Comparison of ENCODE assay signal across 16 cellular contexts in genomic region chr9:108039491-108039890, GRCh38.
"Had no signal": no experiment of that assay in that cellular context is flagged by ENCODE, and none has a peak within 500 bp of the region (broad histone marks: within the 10 kb centered on the region; RNA-seq: fewer than 3 reads in every experiment).

No MANE protein-coding gene starts in this region.

- ATAC-seq: activated CD4-positive, CD25-positive, alpha-beta regulatory T cell treated with anti-CD3 and anti-CD28 coated beads, Interleukin-2, amount 50 U/mL, for 24 hours; heart right ventricle; stimulated activated naive CD8-positive, alpha-beta T cell treated with anti-CD3 and anti-CD28 coated beads, Interleukin-15, amount 100 ng/mL, for 72 hours; T-helper 17 cell had no signal

- H3K9me3 ChIP-seq: pancreas, thoracic aorta had no signal

- H3K27me3 ChIP-seq: esophagus muscularis mucosa, heart right ventricle, pancreas had no signal

- H3K27ac ChIP-seq: esophagus muscularis mucosa, heart right ventricle, pancreas, thoracic aorta had no signal

- H3K4me3 ChIP-seq: esophagus muscularis mucosa, heart right ventricle, pancreas, thoracic aorta had no signal

- H3K4me1 ChIP-seq: pancreas had no signal

- H3K36me3 ChIP-seq: esophagus muscularis mucosa, heart right ventricle, pancreas, thoracic aorta had no signal

- DNase-seq: activated T-cell treated with anti-CD3 and anti-CD28 coated beads, Interleukin-2, amount 50 U/mL, for 1 hour; amygdala; cerebellar nuclear complex; dermis blood vessel endothelial cell; heart right ventricle; kidney; pancreas; retina; stimulated activated CD4-positive, alpha-beta T cell treated with anti-CD3 and anti-CD28 coated beads, Interleukin-15, amount 100 ng/mL, for 24 hours; stimulated activated CD4-positive, alpha-beta T cell treated with anti-CD3 and anti-CD28 coated beads, Interleukin-4, amount 100 ng/mL, for 24 hours; stimulated activated naive CD8-positive, alpha-beta T cell treated with anti-CD3 and anti-CD28 coated beads, Interleukin-15, amount 100 ng/mL, for 72 hours; T-helper 17 cell had no signal

- FAIRE-seq: frontal cortex, kidney, pancreas had no signal
